1 cellular context compared by ENCODE assay signal in the genomic region with DNA sequence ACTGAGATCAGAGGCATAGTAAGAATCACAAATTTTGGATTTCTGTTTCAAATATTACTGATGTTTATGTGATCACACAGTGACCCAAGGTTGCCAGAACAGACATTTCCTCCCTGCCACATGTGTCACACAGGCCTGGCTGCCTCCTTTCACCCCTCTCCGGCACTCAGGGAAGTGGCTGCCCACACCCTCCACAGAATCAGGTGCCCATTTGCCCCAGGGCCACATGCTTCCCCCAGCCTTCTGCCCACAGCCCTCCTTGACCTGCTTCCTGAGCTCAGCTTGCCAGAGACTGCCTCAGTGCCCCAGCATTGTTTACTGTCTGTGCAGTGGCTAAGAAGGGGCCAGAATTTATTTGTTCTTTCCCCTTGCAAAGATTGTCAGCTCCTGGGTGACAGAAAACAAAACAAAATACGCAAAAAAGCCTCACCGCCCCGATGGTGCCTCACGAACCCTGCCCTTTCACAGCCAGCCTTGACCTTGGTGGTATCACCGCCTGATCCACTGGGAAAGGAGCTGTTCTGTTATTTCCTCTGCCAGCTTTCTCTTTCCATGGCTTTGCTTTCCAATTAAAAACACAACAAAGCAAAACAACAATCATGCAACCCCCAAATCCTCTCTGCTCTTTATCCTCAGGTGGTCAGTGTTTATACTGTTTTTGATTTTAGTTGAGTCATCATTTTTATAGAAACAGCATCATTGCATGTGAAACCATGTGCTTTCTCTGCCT.
TF ChIP-seq lines count a peak whose summit lies in the region.

No MANE protein-coding gene starts in this region.

TF ChIP-seq in HepG2, 621 proteins besides CTCF, POLR2A, EP300 and RAD21 (continued from another document and continues in another):
- TF ChIP-seq ELF4 (CRISPR knock-in tag; IDR thresholded peaks at IDR 0.05; ENCODE audit: borderline replicate concordance) (no peak), KAT7 (CRISPR knock-in tag; IDR thresholded peaks at IDR 0.05; ENCODE audit: borderline replicate concordance) (no peak), ZNF569 (CRISPR knock-in tag; IDR thresholded peaks at IDR 0.05; ENCODE audit: borderline replicate concordance) (no peak), ZNF564 (CRISPR knock-in tag; IDR thresholded peaks at IDR 0.05) (no peak), NR2F2 (IDR thresholded peaks at IDR 0.05; ENCODE audit: borderline replicate concordance, low read depth) (peak; percentile 66; the same call in 1 of the 2 replicates), GFI1 (CRISPR knock-in tag; IDR thresholded peaks at IDR 0.05; ENCODE audit: borderline replicate concordance) (peak; percentile 66; the same call in 1 of the 2 replicates), ZNF441 (CRISPR knock-in tag; IDR thresholded peaks at IDR 0.05; ENCODE audit: borderline replicate concordance) (no peak), ZNF563 (CRISPR knock-in tag; IDR thresholded peaks at IDR 0.05) (no peak), LCORL (IDR thresholded peaks at IDR 0.05) (no peak), LCORL (CRISPR knock-in tag; IDR thresholded peaks at IDR 0.05) (peak; percentile 71; the same call in 1 of the 2 replicates), BCL6 (CRISPR knock-in tag; IDR thresholded peaks at IDR 0.05) (0 out of 2 replicates have a peak, but pooled peaks have one; percentile 55), RBM39 (IDR thresholded peaks at IDR 0.05; ENCODE audit: low read depth, low read length, poor library complexity, severe bottlenecking) (no peak), ZNF616 (CRISPR knock-in tag; IDR thresholded peaks at IDR 0.05; ENCODE audit: low read depth) (no peak), SKI (IDR thresholded peaks at IDR 0.05; ENCODE audit: partially characterized antibody) (peak; percentile 34), SAP130 (CRISPR knock-in tag; IDR thresholded peaks at IDR 0.05; ENCODE audit: low read depth) (peak; percentile 26; the same call in 1 of the 2 replicates), ZSCAN25 (CRISPR knock-in tag; IDR thresholded peaks at IDR 0.05) (no peak), MEF2D (CRISPR knock-in tag; IDR thresholded peaks at IDR 0.05) (no peak), FOXA3 (CRISPR knock-in tag; IDR thresholded peaks at IDR 0.05) (peak; percentile 14; the same call in 1 of the 2 replicates)
- TF ChIP-seq, protein P1, sequence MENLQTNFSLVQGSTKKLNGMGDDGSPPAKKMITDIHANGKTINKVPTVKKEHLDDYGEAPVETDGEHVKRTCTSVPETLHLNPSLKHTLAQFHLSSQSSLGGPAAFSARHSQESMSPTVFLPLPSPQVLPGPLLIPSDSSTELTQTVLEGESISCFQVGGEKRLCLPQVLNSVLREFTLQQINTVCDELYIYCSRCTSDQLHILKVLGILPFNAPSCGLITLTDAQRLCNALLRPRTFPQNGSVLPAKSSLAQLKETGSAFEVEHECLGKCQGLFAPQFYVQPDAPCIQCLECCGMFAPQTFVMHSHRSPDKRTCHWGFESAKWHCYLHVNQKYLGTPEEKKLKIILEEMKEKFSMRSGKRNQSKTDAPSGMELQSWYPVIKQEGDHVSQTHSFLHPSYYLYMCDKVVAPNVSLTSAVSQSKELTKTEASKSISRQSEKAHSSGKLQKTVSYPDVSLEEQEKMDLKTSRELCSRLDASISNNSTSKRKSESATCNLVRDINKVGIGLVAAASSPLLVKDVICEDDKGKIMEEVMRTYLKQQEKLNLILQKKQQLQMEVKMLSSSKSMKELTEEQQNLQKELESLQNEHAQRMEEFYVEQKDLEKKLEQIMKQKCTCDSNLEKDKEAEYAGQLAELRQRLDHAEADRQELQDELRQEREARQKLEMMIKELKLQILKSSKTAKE (CRISPR knock-in tag; IDR thresholded peaks at IDR 0.05; ENCODE audit: borderline replicate concordance) = peak; percentile 48; the same call in 1 of the 2 replicates
- TF ChIP-seq, protein P2, sequence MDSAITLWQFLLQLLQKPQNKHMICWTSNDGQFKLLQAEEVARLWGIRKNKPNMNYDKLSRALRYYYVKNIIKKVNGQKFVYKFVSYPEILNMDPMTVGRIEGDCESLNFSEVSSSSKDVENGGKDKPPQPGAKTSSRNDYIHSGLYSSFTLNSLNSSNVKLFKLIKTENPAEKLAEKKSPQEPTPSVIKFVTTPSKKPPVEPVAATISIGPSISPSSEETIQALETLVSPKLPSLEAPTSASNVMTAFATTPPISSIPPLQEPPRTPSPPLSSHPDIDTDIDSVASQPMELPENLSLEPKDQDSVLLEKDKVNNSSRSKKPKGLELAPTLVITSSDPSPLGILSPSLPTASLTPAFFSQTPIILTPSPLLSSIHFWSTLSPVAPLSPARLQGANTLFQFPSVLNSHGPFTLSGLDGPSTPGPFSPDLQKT (CRISPR knock-in tag; IDR thresholded peaks at IDR 0.05; ENCODE audit: borderline replicate concordance) = no peak
- TF ChIP-seq, protein P3, sequence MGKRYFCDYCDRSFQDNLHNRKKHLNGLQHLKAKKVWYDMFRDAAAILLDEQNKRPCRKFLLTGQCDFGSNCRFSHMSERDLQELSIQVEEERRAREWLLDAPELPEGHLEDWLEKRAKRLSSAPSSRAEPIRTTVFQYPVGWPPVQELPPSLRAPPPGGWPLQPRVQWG (CRISPR knock-in tag; IDR thresholded peaks at IDR 0.05; ENCODE audit: borderline replicate concordance, low read depth) = no peak
- TF ChIP-seq, protein P4, sequence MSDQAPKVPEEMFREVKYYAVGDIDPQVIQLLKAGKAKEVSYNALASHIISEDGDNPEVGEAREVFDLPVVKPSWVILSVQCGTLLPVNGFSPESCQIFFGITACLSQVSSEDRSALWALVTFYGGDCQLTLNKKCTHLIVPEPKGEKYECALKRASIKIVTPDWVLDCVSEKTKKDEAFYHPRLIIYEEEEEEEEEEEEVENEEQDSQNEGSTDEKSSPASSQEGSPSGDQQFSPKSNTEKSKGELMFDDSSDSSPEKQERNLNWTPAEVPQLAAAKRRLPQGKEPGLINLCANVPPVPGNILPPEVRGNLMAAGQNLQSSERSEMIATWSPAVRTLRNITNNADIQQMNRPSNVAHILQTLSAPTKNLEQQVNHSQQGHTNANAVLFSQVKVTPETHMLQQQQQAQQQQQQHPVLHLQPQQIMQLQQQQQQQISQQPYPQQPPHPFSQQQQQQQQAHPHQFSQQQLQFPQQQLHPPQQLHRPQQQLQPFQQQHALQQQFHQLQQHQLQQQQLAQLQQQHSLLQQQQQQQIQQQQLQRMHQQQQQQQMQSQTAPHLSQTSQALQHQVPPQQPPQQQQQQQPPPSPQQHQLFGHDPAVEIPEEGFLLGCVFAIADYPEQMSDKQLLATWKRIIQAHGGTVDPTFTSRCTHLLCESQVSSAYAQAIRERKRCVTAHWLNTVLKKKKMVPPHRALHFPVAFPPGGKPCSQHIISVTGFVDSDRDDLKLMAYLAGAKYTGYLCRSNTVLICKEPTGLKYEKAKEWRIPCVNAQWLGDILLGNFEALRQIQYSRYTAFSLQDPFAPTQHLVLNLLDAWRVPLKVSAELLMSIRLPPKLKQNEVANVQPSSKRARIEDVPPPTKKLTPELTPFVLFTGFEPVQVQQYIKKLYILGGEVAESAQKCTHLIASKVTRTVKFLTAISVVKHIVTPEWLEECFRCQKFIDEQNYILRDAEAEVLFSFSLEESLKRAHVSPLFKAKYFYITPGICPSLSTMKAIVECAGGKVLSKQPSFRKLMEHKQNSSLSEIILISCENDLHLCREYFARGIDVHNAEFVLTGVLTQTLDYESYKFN (CRISPR knock-in tag; conservative IDR thresholded peaks at IDR 0.05) = peak; percentile 77
- TF ChIP-seq, protein P5, sequence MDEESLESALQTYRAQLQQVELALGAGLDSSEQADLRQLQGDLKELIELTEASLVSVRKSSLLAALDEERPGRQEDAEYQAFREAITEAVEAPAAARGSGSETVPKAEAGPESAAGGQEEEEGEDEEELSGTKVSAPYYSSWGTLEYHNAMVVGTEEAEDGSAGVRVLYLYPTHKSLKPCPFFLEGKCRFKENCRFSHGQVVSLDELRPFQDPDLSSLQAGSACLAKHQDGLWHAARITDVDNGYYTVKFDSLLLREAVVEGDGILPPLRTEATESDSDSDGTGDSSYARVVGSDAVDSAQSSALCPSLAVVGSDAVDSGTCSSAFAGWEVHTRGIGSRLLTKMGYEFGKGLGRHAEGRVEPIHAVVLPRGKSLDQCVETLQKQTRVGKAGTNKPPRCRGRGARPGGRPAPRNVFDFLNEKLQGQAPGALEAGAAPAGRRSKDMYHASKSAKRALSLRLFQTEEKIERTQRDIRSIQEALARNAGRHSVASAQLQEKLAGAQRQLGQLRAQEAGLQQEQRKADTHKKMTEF (CRISPR knock-in tag; IDR thresholded peaks at IDR 0.05) = peak; percentile 52; the same call in 1 of the 2 replicates
- TF ChIP-seq, protein P6, sequence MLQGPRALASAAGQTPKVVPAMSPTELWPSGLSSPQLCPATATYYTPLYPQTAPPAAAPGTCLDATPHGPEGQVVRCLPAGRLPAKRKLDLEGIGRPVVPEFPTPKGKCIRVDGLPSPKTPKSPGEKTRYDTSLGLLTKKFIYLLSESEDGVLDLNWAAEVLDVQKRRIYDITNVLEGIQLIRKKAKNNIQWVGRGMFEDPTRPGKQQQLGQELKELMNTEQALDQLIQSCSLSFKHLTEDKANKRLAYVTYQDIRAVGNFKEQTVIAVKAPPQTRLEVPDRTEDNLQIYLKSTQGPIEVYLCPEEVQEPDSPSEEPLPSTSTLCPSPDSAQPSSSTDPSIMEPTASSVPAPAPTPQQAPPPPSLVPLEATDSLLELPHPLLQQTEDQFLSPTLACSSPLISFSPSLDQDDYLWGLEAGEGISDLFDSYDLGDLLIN (CRISPR knock-in tag; IDR thresholded peaks at IDR 0.05; ENCODE audit: borderline replicate concordance) = no peak
- TF ChIP-seq, protein P7, sequence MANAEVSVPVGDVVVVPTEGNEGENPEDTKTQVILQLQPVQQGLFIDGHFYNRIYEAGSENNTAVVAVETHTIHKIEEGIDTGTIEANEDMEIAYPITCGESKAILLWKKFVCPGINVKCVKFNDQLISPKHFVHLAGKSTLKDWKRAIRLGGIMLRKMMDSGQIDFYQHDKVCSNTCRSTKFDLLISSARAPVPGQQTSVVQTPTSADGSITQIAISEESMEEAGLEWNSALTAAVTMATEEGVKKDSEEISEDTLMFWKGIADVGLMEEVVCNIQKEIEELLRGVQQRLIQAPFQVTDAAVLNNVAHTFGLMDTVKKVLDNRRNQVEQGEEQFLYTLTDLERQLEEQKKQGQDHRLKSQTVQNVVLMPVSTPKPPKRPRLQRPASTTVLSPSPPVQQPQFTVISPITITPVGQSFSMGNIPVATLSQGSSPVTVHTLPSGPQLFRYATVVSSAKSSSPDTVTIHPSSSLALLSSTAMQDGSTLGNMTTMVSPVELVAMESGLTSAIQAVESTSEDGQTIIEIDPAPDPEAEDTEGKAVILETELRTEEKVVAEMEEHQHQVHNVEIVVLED (CRISPR knock-in tag; IDR thresholded peaks at IDR 0.05; ENCODE audit: borderline replicate concordance) = no peak
- TF ChIP-seq, protein P8, sequence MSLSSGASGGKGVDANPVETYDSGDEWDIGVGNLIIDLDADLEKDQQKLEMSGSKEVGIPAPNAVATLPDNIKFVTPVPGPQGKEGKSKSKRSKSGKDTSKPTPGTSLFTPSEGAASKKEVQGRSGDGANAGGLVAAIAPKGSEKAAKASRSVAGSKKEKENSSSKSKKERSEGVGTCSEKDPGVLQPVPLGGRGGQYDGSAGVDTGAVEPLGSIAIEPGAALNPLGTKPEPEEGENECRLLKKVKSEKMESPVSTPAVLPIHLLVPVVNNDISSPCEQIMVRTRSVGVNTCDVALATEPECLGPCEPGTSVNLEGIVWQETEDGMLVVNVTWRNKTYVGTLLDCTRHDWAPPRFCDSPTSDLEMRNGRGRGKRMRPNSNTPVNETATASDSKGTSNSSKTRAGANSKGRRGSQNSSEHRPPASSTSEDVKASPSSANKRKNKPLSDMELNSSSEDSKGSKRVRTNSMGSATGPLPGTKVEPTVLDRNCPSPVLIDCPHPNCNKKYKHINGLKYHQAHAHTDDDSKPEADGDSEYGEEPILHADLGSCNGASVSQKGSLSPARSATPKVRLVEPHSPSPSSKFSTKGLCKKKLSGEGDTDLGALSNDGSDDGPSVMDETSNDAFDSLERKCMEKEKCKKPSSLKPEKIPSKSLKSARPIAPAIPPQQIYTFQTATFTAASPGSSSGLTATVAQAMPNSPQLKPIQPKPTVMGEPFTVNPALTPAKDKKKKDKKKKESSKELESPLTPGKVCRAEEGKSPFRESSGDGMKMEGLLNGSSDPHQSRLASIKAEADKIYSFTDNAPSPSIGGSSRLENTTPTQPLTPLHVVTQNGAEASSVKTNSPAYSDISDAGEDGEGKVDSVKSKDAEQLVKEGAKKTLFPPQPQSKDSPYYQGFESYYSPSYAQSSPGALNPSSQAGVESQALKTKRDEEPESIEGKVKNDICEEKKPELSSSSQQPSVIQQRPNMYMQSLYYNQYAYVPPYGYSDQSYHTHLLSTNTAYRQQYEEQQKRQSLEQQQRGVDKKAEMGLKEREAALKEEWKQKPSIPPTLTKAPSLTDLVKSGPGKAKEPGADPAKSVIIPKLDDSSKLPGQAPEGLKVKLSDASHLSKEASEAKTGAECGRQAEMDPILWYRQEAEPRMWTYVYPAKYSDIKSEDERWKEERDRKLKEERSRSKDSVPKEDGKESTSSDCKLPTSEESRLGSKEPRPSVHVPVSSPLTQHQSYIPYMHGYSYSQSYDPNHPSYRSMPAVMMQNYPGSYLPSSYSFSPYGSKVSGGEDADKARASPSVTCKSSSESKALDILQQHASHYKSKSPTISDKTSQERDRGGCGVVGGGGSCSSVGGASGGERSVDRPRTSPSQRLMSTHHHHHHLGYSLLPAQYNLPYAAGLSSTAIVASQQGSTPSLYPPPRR (CRISPR knock-in tag; IDR thresholded peaks at IDR 0.05; ENCODE audit: borderline replicate concordance) = peak; percentile 63; the same call in 1 of the 2 replicates
- TF ChIP-seq, protein P9, sequence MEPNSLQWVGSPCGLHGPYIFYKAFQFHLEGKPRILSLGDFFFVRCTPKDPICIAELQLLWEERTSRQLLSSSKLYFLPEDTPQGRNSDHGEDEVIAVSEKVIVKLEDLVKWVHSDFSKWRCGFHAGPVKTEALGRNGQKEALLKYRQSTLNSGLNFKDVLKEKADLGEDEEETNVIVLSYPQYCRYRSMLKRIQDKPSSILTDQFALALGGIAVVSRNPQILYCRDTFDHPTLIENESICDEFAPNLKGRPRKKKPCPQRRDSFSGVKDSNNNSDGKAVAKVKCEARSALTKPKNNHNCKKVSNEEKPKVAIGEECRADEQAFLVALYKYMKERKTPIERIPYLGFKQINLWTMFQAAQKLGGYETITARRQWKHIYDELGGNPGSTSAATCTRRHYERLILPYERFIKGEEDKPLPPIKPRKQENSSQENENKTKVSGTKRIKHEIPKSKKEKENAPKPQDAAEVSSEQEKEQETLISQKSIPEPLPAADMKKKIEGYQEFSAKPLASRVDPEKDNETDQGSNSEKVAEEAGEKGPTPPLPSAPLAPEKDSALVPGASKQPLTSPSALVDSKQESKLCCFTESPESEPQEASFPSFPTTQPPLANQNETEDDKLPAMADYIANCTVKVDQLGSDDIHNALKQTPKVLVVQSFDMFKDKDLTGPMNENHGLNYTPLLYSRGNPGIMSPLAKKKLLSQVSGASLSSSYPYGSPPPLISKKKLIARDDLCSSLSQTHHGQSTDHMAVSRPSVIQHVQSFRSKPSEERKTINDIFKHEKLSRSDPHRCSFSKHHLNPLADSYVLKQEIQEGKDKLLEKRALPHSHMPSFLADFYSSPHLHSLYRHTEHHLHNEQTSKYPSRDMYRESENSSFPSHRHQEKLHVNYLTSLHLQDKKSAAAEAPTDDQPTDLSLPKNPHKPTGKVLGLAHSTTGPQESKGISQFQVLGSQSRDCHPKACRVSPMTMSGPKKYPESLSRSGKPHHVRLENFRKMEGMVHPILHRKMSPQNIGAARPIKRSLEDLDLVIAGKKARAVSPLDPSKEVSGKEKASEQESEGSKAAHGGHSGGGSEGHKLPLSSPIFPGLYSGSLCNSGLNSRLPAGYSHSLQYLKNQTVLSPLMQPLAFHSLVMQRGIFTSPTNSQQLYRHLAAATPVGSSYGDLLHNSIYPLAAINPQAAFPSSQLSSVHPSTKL (CRISPR knock-in tag; IDR thresholded peaks at IDR 0.05) = peak; percentile 85
